ENCODE assay signal across 10 cellular contexts in the genomic region with DNA sequence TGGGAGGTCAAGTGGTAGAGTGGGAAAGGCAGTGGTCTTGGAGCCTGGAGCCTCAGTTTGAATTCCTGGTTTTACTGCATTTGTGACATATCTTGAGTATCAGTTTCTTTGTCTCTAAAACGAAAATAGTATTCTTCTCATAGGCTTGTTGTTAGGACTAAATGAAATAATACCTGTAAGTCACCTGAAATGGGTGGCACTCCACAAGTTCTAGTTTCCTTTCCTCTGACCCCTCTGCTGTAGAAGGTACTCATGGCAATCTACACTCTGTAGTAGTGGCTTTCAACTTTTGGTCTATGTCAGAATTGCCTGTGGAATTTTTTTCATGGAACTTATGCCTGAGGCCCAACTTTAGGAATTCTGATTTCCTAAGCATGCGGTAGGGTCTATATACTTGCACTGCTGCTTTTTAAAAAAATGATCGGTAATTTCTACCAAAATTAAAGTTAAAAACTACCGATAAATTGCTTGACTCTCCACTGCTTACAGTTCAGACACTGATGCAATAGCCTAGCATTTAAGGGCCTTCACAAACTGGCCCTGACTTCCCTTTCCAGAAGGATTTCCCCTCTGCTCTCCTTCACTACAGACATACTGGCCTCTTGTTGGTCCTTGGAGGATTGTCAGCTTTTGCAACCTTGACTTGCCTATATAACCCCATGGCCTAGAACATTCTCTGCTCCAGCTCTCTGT. TPM values are rescaled to one million over a fixed set of nuclear protein-coding genes. Genes with fewer than 3 reads are reported as not detected.
DNase-seq lines count a peak whose midpoint lies in the region; ATAC-seq, FAIRE-seq and TF ChIP-seq lines count a peak whose summit lies in the region.
"Had no signal": no experiment of that assay in that cellular context is flagged by ENCODE, and none has a peak within 500 bp of the region (broad histone marks: within the 10 kb centered on the region; RNA-seq: fewer than 3 reads in every experiment).

No MANE protein-coding gene starts in this region.

- peak overlapping the region; percentile 65; the same call in 1 of the 2 replicates for H2AFZ ChIP-seq in OCI-LY7 (ENCODE audit: low read length)
- H2AFZ ChIP-seq: neural progenitor cell had no signal

- H3K4me3 ChIP-seq in DOHH2 (ENCODE audit: low read length) (peak overlapping the region; percentile 65), OCI-LY7 (ENCODE audit: low read depth, low read length, poor library complexity, severe bottlenecking) (peak overlapping the region; percentile 47), HAP-1 (no peak overlapping the region)
- H3K4me3 ChIP-seq: neural progenitor cell had no signal

- in situ Hi-C loops in HAP-1 (cut with MboI; ENCODE audit: low sequenced_read_pairs): no loop called here

- ATAC-seq in GM21360 (IDR thresholded peaks at IDR 0.05; ENCODE audit: unreplicated experiment) (peak; percentile 24), HG03108 (IDR thresholded peaks at IDR 0.05; ENCODE audit: unreplicated experiment) (peak; percentile 30)
- ATAC-seq: WTC11 had no signal

- CTCF ChIA-PET in OCI-LY7 (lab: Charles Lee; ENCODE audit: unreplicated experiment): interaction anchor here (0.9 to 2.0 kb wide), 2 partner anchors 8 to 24 kb away, joined by 5 to 8 read pairs; no protein-coding TSS in a partner anchor

- POLR2A ChIA-PET in OCI-LY7 (lab: Charles Lee): interaction anchor here (0.6 to 11.7 kb wide), 6 partner anchors 15 to 56 kb away, joined by 3 to 103 read pairs (median 8); a partner anchor contains a TSS

- DNase-seq in OCI-LY7 (ENCODE audit: low spot score): no peak
- no peak for DNase-seq in central memory CD4-positive, alpha-beta T cell
- DNase-seq in HAP-1 (ENCODE audit: low spot score in 2 of 2): no peak
- DNase-seq in H54 (ENCODE audit: insufficient read length, low spot score): no peak
- DNase-seq in NCI-H1092 (lab: John Stamatoyannopoulos, UW): no peak

- intact Hi-C loops in OCI-LY7 (cut with micrococcal nuclease; ENCODE audit: unreplicated experiment): no loop called here

- H3K4me2 ChIP-seq in DOHH2 (ENCODE audit: low read length): peak overlapping the region; percentile 85
- H3K4me2 ChIP-seq in OCI-LY7 (ENCODE audit: low read length): peak overlapping the region; percentile 77
- H3K4me2 ChIP-seq: neural progenitor cell had no signal

- H4K20me1 ChIP-seq in DOHH2 (ENCODE audit: control insufficient read depth, insufficient read depth, low read depth, low read length) (no peaks in the 10 kb centered on the region), OCI-LY7 (ENCODE audit: insufficient read depth, low read length) (no peaks in the 10 kb centered on the region)

- H3K27ac ChIP-seq in DOHH2 (ENCODE audit: low read depth, low read length): peak overlapping the region; percentile 83
- H3K27ac ChIP-seq in OCI-LY7 (ENCODE audit: low read depth, low read length, poor library complexity, severe bottlenecking): peak overlapping the region; percentile 92
- H3K27ac ChIP-seq: neural progenitor cell had no signal

- H3K9me3 ChIP-seq in DOHH2 (ENCODE audit: control insufficient read depth, insufficient read depth, low read length) (no peaks in the 10 kb centered on the region; the same call in 1 of the 2 replicates), OCI-LY7 (ENCODE audit: low read length) (peaks cover 28% of the 10 kb centered on the region), HAP-1 (no peaks in the 10 kb centered on the region)

- H3K79me2 ChIP-seq in DOHH2 (ENCODE audit: control insufficient read depth, low read length): no peaks in the 10 kb centered on the region
- no peaks in the 10 kb centered on the region for H3K79me2 ChIP-seq in OCI-LY7 (ENCODE audit: insufficient read depth, low read depth, low read length)

- TF ChIP-seq CTCF in DOHH2 (IDR thresholded peaks at IDR 0.05; ENCODE audit: low read depth, low read length, poor library complexity, severe bottlenecking) (no peak), OCI-LY7 (conservative IDR thresholded peaks at IDR 0.05; ENCODE audit: low read length) (no peak)

- H3K9me2 ChIP-seq in DOHH2 (replicated peaks; ENCODE audit: control insufficient read depth, low read length) (no peaks in the 10 kb centered on the region), OCI-LY7 (ENCODE audit: insufficient read depth, low read length) (no peaks in the 10 kb centered on the region)

- TF ChIP-seq POLR2A in H54 (IDR thresholded peaks at IDR 0.05; ENCODE audit: low read depth, low read length): no peak

- H3K27me3 ChIP-seq in DOHH2 (ENCODE audit: control insufficient read depth, low read length): no peaks in the 10 kb centered on the region
- 0 out of 2 replicates have a peak, but pooled peaks cover 3% of the 10 kb centered on the region for H3K27me3 ChIP-seq in HAP-1 (ENCODE audit: low read depth)
- H3K27me3 ChIP-seq: neural progenitor cell had no signal

- no TSS peak for BruUV-seq in OCI-LY7 (replicated peaks; lab: Mats Ljungman, UMichigan)

- H3K36me3 ChIP-seq in DOHH2 (ENCODE audit: control insufficient read depth, low read length) (no peaks in the 10 kb centered on the region), OCI-LY7 (ENCODE audit: insufficient read depth, low read length) (peaks cover 14% of the 10 kb centered on the region), HAP-1 (replicated peaks) (no peaks in the 10 kb centered on the region)
- H3K36me3 ChIP-seq: neural progenitor cell had no signal

- H3K4me1 ChIP-seq in DOHH2 (ENCODE audit: control insufficient read depth, low read length): peaks cover 59% of the 10 kb centered on the region
- peaks cover 59% of the 10 kb centered on the region for H3K4me1 ChIP-seq in OCI-LY7 (ENCODE audit: insufficient read depth, low read length, poor library complexity, severe bottlenecking)
- H3K4me1 ChIP-seq in HAP-1: no peaks in the 10 kb centered on the region
- H3K4me1 ChIP-seq: neural progenitor cell had no signal

- no peak for FAIRE-seq in H54 (lab: Jason Lieb, UNC)

- peaks cover 14% of the 10 kb centered on the region for H3F3A ChIP-seq in DOHH2 (ENCODE audit: control insufficient read depth, insufficient read depth)

RNA-seq across cellular contexts. Expression of a gene that starts 47.2 kb away (rescaled TPM):
- 20.8 and 27.3 TPM in 2 replicates for total RNA-seq in OCI-LY7 (2014; rRNA removed; shearing (Covaris generic))
- 80.6 and 88.7 TPM in 2 replicates for total RNA-seq in OCI-LY7 (2022)

RNA-seq across cellular contexts. Expression of a gene that starts 54.8 kb away (rescaled TPM):
- total RNA-seq in OCI-LY7 (2014; rRNA removed; shearing (Covaris generic)): 1.5 and 1.8 TPM in 2 replicates
- total RNA-seq in OCI-LY7 (2022): 6.8 and 8.5 TPM in 2 replicates

RNA-seq across cellular contexts. Expression of a gene that starts 55.1 kb away (rescaled TPM):
- total RNA-seq in OCI-LY7 (2014; rRNA removed; shearing (Covaris generic)): 6.1 and 8.8 TPM in 2 replicates
- 6.8 and 7.6 TPM in 2 replicates for total RNA-seq in OCI-LY7 (2022)
